1 cellular context compared by ENCODE assay signal in the genomic region with DNA sequence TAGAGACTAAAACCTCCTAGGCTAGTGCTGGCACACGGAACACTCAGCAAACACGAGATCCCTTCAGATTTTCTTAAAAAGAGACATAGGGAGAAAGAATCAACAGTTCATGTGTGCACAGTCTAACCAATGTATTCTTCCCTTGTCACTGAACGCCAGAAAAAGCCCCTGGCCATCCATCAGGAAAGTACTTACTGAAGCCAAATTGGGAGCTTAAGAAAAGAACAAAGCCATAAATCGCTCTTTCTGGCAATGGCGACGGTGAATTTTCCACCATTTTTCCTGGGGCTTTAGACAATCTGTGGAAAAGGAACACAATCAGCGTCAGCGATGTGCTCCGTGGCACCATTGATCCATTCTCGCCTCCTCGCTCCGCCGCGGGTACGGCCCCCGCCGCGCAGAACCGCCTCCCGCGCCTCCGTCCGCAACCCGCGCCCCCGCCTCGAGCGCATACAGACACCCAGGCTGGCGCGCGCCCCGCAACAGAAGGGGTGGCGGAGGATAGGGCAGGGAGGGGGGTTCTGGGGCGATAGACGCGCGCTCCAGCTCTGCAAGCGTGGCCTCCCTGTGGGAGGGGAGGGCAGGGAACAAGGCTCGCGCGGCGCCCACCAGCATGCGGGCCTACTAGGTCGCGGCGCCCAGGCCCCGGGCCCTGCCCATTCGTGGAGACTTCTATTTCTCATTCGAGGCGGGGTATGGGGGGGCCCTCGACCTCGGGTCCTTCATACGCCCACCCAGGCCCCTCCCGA.
TF ChIP-seq lines count a peak whose summit lies in the region.

No MANE protein-coding gene starts in this region.

TF ChIP-seq in K562, 482 proteins besides CTCF, POLR2A, EP300 and RAD21 (continued from another document and continues in another):
- TF ChIP-seq, protein P1, sequence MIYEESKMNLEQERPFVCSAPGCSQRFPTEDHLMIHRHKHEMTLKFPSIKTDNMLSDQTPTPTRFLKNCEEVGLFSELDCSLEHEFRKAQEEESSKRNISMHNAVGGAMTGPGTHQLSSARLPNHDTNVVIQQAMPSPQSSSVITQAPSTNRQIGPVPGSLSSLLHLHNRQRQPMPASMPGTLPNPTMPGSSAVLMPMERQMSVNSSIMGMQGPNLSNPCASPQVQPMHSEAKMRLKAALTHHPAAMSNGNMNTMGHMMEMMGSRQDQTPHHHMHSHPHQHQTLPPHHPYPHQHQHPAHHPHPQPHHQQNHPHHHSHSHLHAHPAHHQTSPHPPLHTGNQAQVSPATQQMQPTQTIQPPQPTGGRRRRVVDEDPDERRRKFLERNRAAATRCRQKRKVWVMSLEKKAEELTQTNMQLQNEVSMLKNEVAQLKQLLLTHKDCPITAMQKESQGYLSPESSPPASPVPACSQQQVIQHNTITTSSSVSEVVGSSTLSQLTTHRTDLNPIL (CRISPR knock-in tag; IDR thresholded peaks at IDR 0.05), result no peak
- no peak for TF ChIP-seq RBM25 (IDR thresholded peaks at IDR 0.05; ENCODE audit: low read depth, low read length, severe bottlenecking)
- TF ChIP-seq MCM5 (IDR thresholded peaks at IDR 0.05; ENCODE audit: low read depth), result no peak
- TF ChIP-seq, protein P2, sequence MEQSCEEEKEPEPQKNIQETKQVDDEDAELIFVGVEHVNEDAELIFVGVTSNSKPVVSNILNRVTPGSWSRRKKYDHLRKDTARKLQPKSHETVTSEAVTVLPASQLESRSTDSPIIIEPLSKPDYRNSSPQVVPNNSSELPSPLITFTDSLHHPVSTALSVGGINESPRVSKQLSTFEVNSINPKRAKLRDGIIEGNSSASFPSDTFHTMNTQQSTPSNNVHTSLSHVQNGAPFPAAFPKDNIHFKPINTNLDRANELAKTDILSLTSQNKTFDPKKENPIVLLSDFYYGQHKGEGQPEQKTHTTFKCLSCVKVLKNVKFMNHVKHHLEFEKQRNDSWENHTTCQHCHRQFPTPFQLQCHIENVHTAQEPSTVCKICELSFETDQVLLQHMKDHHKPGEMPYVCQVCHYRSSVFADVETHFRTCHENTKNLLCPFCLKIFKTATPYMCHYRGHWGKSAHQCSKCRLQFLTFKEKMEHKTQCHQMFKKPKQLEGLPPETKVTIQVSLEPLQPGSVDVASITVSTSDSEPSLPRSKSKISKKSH (CRISPR knock-in tag; IDR thresholded peaks at IDR 0.05), result no peak
- TF ChIP-seq CREM (IDR thresholded peaks at IDR 0.05; ENCODE audit: low read depth), result no peak
- peak; percentile 88; the same call in 1 of the 2 replicates for TF ChIP-seq ZC3H4 (CRISPR knock-in tag; IDR thresholded peaks at IDR 0.05; ENCODE audit: borderline replicate concordance)
- TF ChIP-seq MTA1 (IDR thresholded peaks at IDR 0.05; ENCODE audit: borderline replicate concordance), result no peak
- TF ChIP-seq ZNF12 (CRISPR knock-in tag; IDR thresholded peaks at IDR 0.05), result 0 out of 2 replicates have a peak, but pooled peaks have one; percentile 72
- TF ChIP-seq, protein P3, sequence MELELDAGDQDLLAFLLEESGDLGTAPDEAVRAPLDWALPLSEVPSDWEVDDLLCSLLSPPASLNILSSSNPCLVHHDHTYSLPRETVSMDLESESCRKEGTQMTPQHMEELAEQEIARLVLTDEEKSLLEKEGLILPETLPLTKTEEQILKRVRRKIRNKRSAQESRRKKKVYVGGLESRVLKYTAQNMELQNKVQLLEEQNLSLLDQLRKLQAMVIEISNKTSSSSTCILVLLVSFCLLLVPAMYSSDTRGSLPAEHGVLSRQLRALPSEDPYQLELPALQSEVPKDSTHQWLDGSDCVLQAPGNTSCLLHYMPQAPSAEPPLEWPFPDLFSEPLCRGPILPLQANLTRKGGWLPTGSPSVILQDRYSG (tag; conservative IDR thresholded peaks at IDR 0.05; ENCODE audit: low read depth), result no peak
- no peak for TF ChIP-seq HIVEP1 (CRISPR knock-in tag; IDR thresholded peaks at IDR 0.05)
- TF ChIP-seq PML (IDR thresholded peaks at IDR 0.05; ENCODE audit: low read length), result no peak
- TF ChIP-seq FOXA1 (IDR thresholded peaks at IDR 0.05; ENCODE audit: borderline replicate concordance), result no peak
- TF ChIP-seq, protein P4, sequence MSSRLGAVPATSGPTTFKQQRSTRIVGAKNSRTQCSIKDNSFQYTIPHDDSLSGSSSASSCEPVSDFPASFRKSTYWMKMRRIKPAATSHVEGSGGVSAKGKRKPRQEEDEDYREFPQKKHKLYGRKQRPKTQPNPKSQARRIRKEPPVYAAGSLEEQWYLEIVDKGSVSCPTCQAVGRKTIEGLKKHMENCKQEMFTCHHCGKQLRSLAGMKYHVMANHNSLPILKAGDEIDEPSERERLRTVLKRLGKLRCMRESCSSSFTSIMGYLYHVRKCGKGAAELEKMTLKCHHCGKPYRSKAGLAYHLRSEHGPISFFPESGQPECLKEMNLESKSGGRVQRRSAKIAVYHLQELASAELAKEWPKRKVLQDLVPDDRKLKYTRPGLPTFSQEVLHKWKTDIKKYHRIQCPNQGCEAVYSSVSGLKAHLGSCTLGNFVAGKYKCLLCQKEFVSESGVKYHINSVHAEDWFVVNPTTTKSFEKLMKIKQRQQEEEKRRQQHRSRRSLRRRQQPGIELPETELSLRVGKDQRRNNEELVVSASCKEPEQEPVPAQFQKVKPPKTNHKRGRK (tag; IDR thresholded peaks at IDR 0.05), result no peak
- TF ChIP-seq, protein P5, sequence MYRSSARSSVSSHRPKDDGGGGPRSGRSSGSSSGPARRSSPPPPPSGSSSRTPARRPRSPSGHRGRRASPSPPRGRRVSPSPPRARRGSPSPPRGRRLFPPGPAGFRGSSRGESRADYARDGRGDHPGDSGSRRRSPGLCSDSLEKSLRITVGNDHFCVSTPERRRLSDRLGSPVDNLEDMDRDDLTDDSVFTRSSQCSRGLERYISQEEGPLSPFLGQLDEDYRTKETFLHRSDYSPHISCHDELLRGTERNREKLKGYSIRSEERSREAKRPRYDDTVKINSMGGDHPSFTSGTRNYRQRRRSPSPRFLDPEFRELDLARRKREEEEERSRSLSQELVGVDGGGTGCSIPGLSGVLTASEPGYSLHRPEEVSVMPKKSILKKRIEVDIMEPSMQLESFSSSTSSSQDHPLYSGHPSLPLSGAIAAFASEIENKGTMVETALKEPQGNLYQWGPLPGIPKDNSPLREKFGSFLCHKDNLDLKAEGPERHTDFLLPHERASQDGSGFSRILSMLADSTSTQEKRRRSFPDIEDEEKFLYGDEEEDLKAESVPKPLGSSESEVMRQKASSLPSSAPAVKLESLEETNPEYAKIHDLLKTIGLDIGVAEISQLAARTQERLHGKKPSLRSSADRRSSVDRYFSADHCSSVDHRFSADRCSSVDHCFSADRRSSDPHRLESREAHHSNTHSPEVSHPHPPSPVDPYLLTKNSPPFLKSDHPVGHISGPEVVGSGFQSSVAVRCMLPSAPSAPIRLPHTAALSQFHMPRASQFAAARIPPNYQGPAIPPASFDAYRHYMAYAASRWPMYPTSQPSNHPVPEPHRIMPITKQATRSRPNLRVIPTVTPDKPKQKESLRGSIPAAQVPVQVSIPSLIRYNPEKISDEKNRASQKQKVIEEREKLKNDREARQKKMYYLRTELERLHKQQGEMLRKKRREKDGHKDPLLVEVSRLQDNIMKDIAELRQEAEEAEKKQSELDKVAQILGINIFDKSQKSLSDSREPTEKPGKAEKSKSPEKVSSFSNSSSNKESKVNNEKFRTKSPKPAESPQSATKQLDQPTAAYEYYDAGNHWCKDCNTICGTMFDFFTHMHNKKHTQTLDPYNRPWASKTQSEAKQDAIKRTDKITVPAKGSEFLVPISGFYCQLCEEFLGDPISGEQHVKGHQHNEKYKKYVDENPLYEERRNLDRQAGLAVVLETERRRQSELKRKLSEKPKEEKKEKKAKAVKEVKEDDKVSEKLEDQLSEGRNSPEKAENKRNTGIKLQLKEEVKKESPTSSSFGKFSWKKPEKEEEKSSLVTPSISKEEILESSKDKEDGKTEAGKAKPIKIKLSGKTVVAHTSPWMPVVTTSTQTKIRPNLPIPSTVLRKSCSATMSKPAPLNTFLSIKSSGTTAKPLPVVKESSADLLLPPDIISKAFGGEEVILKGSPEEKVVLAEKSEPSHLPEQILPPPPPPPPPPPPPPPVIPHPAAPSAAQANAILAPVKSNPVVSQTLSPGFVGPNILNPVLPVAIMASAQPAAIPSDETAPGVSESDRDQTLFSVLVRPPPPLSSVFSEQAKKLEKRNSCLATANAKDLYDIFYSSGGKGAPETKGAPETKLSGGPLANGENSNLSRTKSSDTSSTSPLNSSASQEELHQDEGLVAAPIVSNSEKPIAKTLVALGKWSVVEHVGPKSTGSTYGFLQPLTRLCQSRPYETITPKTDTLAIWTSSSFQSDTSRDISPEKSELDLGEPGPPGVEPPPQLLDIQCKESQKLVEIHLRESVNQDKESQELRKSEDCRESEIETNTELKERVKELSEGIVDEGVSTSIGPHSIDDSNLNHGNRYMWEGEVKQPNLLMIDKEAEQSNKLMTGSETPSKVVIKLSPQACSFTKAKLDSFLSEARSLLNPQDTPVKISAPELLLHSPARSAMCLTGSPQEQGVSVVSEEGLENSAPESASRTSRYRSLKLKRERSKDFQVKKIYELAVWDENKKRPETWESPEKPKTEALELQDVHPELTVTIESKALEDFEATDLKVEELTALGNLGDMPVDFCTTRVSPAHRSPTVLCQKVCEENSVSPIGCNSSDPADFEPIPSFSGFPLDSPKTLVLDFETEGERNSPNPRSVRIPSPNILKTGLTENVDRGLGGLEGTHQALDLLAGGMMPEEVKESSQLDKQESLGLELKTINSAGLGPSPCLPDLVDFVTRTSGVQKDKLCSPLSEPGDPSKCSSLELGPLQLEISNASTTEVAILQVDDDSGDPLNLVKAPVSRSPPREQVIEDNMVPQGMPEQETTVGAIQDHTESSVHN (IDR thresholded peaks at IDR 0.05; ENCODE audit: borderline replicate concordance in 1 of 2, low read depth in 1 of 2), result no peak
- TF ChIP-seq, protein P6, sequence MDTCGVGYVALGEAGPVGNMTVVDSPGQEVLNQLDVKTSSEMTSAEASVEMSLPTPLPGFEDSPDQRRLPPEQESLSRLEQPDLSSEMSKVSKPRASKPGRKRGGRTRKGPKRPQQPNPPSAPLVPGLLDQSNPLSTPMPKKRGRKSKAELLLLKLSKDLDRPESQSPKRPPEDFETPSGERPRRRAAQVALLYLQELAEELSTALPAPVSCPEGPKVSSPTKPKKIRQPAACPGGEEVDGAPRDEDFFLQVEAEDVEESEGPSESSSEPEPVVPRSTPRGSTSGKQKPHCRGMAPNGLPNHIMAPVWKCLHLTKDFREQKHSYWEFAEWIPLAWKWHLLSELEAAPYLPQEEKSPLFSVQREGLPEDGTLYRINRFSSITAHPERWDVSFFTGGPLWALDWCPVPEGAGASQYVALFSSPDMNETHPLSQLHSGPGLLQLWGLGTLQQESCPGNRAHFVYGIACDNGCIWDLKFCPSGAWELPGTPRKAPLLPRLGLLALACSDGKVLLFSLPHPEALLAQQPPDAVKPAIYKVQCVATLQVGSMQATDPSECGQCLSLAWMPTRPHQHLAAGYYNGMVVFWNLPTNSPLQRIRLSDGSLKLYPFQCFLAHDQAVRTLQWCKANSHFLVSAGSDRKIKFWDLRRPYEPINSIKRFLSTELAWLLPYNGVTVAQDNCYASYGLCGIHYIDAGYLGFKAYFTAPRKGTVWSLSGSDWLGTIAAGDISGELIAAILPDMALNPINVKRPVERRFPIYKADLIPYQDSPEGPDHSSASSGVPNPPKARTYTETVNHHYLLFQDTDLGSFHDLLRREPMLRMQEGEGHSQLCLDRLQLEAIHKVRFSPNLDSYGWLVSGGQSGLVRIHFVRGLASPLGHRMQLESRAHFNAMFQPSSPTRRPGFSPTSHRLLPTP (IDR thresholded peaks at IDR 0.05; ENCODE audit: borderline replicate concordance, extremely low read depth, insufficient read length), result no peak
- TF ChIP-seq ZNF184 (CRISPR knock-in tag; IDR thresholded peaks at IDR 0.05), result no peak
- TF ChIP-seq NFIX (CRISPR knock-in tag; IDR thresholded peaks at IDR 0.05; ENCODE audit: low read depth), result no peak
- no peak for TF ChIP-seq HDAC8 (tag; IDR thresholded peaks at IDR 0.05)
- TF ChIP-seq TSC22D4 (tag; IDR thresholded peaks at IDR 0.05), result no peak
- no peak for TF ChIP-seq NCOA6 (IDR thresholded peaks at IDR 0.05)
- TF ChIP-seq KLF13 (tag; IDR thresholded peaks at IDR 0.05; ENCODE audit: borderline replicate concordance, low read depth), result peak; percentile 51
- no peak for TF ChIP-seq HDAC6 (IDR thresholded peaks at IDR 0.05; ENCODE audit: low read depth, low read length)
- TF ChIP-seq, protein P7, sequence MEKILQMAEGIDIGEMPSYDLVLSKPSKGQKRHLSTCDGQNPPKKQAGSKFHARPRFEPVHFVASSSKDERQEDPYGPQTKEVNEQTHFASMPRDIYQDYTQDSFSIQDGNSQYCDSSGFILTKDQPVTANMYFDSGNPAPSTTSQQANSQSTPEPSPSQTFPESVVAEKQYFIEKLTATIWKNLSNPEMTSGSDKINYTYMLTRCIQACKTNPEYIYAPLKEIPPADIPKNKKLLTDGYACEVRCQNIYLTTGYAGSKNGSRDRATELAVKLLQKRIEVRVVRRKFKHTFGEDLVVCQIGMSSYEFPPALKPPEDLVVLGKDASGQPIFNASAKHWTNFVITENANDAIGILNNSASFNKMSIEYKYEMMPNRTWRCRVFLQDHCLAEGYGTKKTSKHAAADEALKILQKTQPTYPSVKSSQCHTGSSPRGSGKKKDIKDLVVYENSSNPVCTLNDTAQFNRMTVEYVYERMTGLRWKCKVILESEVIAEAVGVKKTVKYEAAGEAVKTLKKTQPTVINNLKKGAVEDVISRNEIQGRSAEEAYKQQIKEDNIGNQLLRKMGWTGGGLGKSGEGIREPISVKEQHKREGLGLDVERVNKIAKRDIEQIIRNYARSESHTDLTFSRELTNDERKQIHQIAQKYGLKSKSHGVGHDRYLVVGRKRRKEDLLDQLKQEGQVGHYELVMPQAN (IDR thresholded peaks at IDR 0.05; ENCODE audit: borderline replicate concordance), result no peak
- no peak for TF ChIP-seq TFAM (CRISPR knock-in tag; conservative IDR thresholded peaks at IDR 0.05)
- no peak for TF ChIP-seq ZNF165 (CRISPR knock-in tag; IDR thresholded peaks at IDR 0.05; ENCODE audit: borderline replicate concordance)
- TF ChIP-seq SMAD1 (IDR thresholded peaks at IDR 0.05; ENCODE audit: low read depth, low read length, partially characterized antibody), result no peak
- TF ChIP-seq, protein P8, sequence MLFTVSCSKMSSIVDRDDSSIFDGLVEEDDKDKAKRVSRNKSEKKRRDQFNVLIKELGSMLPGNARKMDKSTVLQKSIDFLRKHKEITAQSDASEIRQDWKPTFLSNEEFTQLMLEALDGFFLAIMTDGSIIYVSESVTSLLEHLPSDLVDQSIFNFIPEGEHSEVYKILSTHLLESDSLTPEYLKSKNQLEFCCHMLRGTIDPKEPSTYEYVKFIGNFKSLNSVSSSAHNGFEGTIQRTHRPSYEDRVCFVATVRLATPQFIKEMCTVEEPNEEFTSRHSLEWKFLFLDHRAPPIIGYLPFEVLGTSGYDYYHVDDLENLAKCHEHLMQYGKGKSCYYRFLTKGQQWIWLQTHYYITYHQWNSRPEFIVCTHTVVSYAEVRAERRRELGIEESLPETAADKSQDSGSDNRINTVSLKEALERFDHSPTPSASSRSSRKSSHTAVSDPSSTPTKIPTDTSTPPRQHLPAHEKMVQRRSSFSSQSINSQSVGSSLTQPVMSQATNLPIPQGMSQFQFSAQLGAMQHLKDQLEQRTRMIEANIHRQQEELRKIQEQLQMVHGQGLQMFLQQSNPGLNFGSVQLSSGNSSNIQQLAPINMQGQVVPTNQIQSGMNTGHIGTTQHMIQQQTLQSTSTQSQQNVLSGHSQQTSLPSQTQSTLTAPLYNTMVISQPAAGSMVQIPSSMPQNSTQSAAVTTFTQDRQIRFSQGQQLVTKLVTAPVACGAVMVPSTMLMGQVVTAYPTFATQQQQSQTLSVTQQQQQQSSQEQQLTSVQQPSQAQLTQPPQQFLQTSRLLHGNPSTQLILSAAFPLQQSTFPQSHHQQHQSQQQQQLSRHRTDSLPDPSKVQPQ (CRISPR knock-in tag; IDR thresholded peaks at IDR 0.05; ENCODE audit: borderline replicate concordance), result no peak
- TF ChIP-seq TGIF2 (CRISPR knock-in tag; IDR thresholded peaks at IDR 0.05), result 0 out of 2 replicates have a peak, but pooled peaks have one; percentile 57
- TF ChIP-seq SREBF2 (CRISPR knock-in tag; IDR thresholded peaks at IDR 0.05), result no peak
- TF ChIP-seq ELF4 (CRISPR knock-in tag; IDR thresholded peaks at IDR 0.05), result 0 out of 2 replicates have a peak, but pooled peaks have one; percentile 35
- peak; percentile 18; the same call in 1 of the 2 replicates for TF ChIP-seq GTF2A2 (tag; IDR thresholded peaks at IDR 0.05)
